ENCODE assay signal across 24 cellular contexts in genomic region chr13:113918981-113919646, GRCh38. TPM values are rescaled to one million over a fixed set of nuclear protein-coding genes. Genes with fewer than 3 reads are reported as not detected.
DNase-seq lines count a peak whose midpoint lies in the region; ATAC-seq and TF ChIP-seq lines count a peak whose summit lies in the region.
"Had no signal": no experiment of that assay in that cellular context is flagged by ENCODE, and none has a peak within 500 bp of the region (broad histone marks: within the 10 kb centered on the region; RNA-seq: fewer than 3 reads in every experiment).

No MANE protein-coding gene starts in this region.

- POLR2A ChIA-PET in WTC11 (lab: Charles Lee), result no interaction called here

- no peak overlapping the region for H3K4me3 Mint-ChIP-seq in WTC11
- H3K4me3 Mint-ChIP-seq: activated CD4-positive, alpha-beta T cell treated with anti-CD3 and anti-CD28 coated beads, Interleukin-2, amount 10 ng/mL, durations not matched to agents 24 days and 14 days; activated naive CD8-positive, alpha-beta T cell treated with anti-CD3 and anti-CD28 coated beads, Interleukin-2, amount 10 ng/mL, durations not matched to agents 7 days and 5 days; activated T-helper 17 cell treated with anti-CD3 and anti-CD28 coated beads, Interleukin-2, amount 50 U/mL, for 72 hours; CD4-positive, CD25-positive, alpha-beta regulatory T cell; central memory CD8-positive, alpha-beta T cell; natural killer cell treated with Interleukin-12 subunit alpha and Interleukin-12 subunit beta and Interleukin-15 and Interleukin-18, amount 100 ng/mL, for 72 hours had no signal

- peaks cover 10% of the 10 kb centered on the region for H3K36me3 Mint-ChIP-seq in WTC11
- H3K36me3 Mint-ChIP-seq: activated naive CD8-positive, alpha-beta T cell treated with anti-CD3 and anti-CD28 coated beads, Interleukin-2, amount 10 ng/mL, durations not matched to agents 7 days and 5 days had no signal

- H3K4me1 Mint-ChIP-seq in WTC11, result no peaks in the 10 kb centered on the region
- H3K4me1 Mint-ChIP-seq: activated CD4-positive, alpha-beta T cell treated with anti-CD3 and anti-CD28 coated beads, Interleukin-2, amount 10 ng/mL, durations not matched to agents 24 days and 14 days; CD4-positive, CD25-positive, alpha-beta regulatory T cell; central memory CD8-positive, alpha-beta T cell had no signal

- no peak for TF ChIP-seq CTCF in WTC11 (IDR thresholded peaks at IDR 0.05)
- TF ChIP-seq CTCF in suprapubic skin (IDR thresholded peaks at IDR 0.05), result no peak
- no peak for TF ChIP-seq CTCF in uterus (IDR thresholded peaks at IDR 0.05)

- H3K27me3 ChIP-seq in suprapubic skin, result peaks cover 34% of the 10 kb centered on the region
- H3K27me3 ChIP-seq in uterus, result no peaks in the 10 kb centered on the region
- H3K27me3 ChIP-seq: ascending aorta had no signal

- DNase-seq in activated CD4-positive, CD25-positive, alpha-beta regulatory T cell treated with anti-CD3 and anti-CD28 coated beads, Interleukin-2, amount 50 U/mL, for 72 hours, result peak; percentile 15
- DNase-seq in WTC11 (ENCODE audit: low spot score), result peak; percentile 4
- DNase-seq in islet precursor cell, result peak; percentile 51
- DNase-seq in suprapubic skin (ENCODE audit: low spot score in 2 of 2), result peak; percentile 52 to 68
- no peak for DNase-seq in uterus
- no peak for DNase-seq in COLO668 (lab: John Stamatoyannopoulos, UW; ENCODE audit: unreplicated experiment)
- DNase-seq: activated CD4-positive, alpha-beta T cell treated with anti-CD3 and anti-CD28 coated beads, Interleukin-2, amount 10 ng/mL, durations not matched to agents 24 days and 14 days; activated naive CD8-positive, alpha-beta T cell treated with anti-CD3 and anti-CD28 coated beads, Interleukin-2, amount 10 ng/mL, durations not matched to agents 7 days and 5 days; CD4-positive, CD25-positive, alpha-beta regulatory T cell; EL; kidney; lower lobe of right lung; NCI-H1048; NCI-H1694; substantia nigra had no signal

- H3K27ac ChIP-seq in suprapubic skin, result no peak overlapping the region
- H3K27ac ChIP-seq in uterus, result no peak overlapping the region
- H3K27ac ChIP-seq: 22Rv1, ascending aorta, lower lobe of right lung had no signal

- intact Hi-C loops in uterus (cut with DNase I; ENCODE audit: low total_unique reads), result no loop called here

- no peak for ATAC-seq in activated CD4-positive, CD25-positive, alpha-beta regulatory T cell treated with anti-CD3 and anti-CD28 coated beads, Interleukin-2, amount 50 U/mL, for 24 hours
- no peak for ATAC-seq in WTC11
- no peak for ATAC-seq in HG03469 (IDR thresholded peaks at IDR 0.05; ENCODE audit: unreplicated experiment)
- ATAC-seq: activated T-helper 17 cell treated with anti-CD3 and anti-CD28 coated beads, Interleukin-2, amount 50 U/mL, for 72 hours; GM12878; natural killer cell treated with Interleukin-12 subunit alpha and Interleukin-12 subunit beta and Interleukin-15 and Interleukin-18, amount 100 ng/mL, for 72 hours had no signal

- H3K27me3 Mint-ChIP-seq in WTC11 (ENCODE audit: low read depth), result peaks cover 1% of the 10 kb centered on the region; the same call in 1 of the 2 replicates

- WGBS in suprapubic skin, result 74% methylated on average over 15 of the region's 23 CpGs

- H3K4me1 ChIP-seq in suprapubic skin, result no peaks in the 10 kb centered on the region
- no peaks in the 10 kb centered on the region for H3K4me1 ChIP-seq in uterus
- H3K4me1 ChIP-seq: ascending aorta, lower lobe of right lung had no signal

- H3K36me3 ChIP-seq in suprapubic skin, result no peaks in the 10 kb centered on the region
- H3K36me3 ChIP-seq in uterus, result no peaks in the 10 kb centered on the region
- H3K36me3 ChIP-seq: ascending aorta, lower lobe of right lung had no signal

- no peaks in the 10 kb centered on the region for H3K9me3 ChIP-seq in suprapubic skin
- no peaks in the 10 kb centered on the region for H3K9me3 ChIP-seq in uterus
- H3K9me3 ChIP-seq: ascending aorta had no signal

- CTCF ChIA-PET in WTC11 (lab: Charles Lee), result interaction anchor here (1.4 kb wide), 1 partner anchor 117 kb away, joined by 3 read pairs; no protein-coding TSS in a partner anchor

- no peak for TF ChIP-seq EP300 in suprapubic skin (IDR thresholded peaks at IDR 0.05)

- TF ChIP-seq POLR2A in suprapubic skin (IDR thresholded peaks at IDR 0.05), result no peak
- TF ChIP-seq POLR2A in uterus (IDR thresholded peaks at IDR 0.05), result no peak

- H3K9me3 Mint-ChIP-seq in WTC11, result peaks cover 17% of the 10 kb centered on the region

- H3K4me3 ChIP-seq in suprapubic skin, result no peak overlapping the region
- H3K4me3 ChIP-seq in uterus, result no peak overlapping the region
- H3K4me3 ChIP-seq: ascending aorta, GM12878, lower lobe of right lung had no signal

- no peak overlapping the region for H3K27ac Mint-ChIP-seq in WTC11
- H3K27ac Mint-ChIP-seq: activated CD4-positive, alpha-beta T cell treated with anti-CD3 and anti-CD28 coated beads, Interleukin-2, amount 10 ng/mL, durations not matched to agents 24 days and 14 days; activated naive CD8-positive, alpha-beta T cell treated with anti-CD3 and anti-CD28 coated beads, Interleukin-2, amount 10 ng/mL, durations not matched to agents 7 days and 5 days; activated T-helper 17 cell treated with anti-CD3 and anti-CD28 coated beads, Interleukin-2, amount 50 U/mL, for 72 hours; CD4-positive, CD25-positive, alpha-beta regulatory T cell; natural killer cell treated with Interleukin-12 subunit alpha and Interleukin-12 subunit beta and Interleukin-15 and Interleukin-18, amount 100 ng/mL, for 72 hours had no signal

TF ChIP-seq in WTC11, 78 proteins besides CTCF, POLR2A, EP300 and RAD21 (continues in another document):
- no peak for TF ChIP-seq MYBL2 (CRISPR knock-in tag; IDR thresholded peaks at IDR 0.05)
- no peak for TF ChIP-seq NR1H2 (CRISPR knock-in tag; IDR thresholded peaks at IDR 0.05)
- TF ChIP-seq, protein P1, sequence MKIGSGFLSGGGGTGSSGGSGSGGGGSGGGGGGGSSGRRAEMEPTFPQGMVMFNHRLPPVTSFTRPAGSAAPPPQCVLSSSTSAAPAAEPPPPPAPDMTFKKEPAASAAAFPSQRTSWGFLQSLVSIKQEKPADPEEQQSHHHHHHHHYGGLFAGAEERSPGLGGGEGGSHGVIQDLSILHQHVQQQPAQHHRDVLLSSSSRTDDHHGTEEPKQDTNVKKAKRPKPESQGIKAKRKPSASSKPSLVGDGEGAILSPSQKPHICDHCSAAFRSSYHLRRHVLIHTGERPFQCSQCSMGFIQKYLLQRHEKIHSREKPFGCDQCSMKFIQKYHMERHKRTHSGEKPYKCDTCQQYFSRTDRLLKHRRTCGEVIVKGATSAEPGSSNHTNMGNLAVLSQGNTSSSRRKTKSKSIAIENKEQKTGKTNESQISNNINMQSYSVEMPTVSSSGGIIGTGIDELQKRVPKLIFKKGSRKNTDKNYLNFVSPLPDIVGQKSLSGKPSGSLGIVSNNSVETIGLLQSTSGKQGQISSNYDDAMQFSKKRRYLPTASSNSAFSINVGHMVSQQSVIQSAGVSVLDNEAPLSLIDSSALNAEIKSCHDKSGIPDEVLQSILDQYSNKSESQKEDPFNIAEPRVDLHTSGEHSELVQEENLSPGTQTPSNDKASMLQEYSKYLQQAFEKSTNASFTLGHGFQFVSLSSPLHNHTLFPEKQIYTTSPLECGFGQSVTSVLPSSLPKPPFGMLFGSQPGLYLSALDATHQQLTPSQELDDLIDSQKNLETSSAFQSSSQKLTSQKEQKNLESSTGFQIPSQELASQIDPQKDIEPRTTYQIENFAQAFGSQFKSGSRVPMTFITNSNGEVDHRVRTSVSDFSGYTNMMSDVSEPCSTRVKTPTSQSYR (CRISPR knock-in tag; IDR thresholded peaks at IDR 0.05), result no peak
- TF ChIP-seq ZNF423 (CRISPR knock-in tag; IDR thresholded peaks at IDR 0.05), result no peak
- TF ChIP-seq, protein P2, sequence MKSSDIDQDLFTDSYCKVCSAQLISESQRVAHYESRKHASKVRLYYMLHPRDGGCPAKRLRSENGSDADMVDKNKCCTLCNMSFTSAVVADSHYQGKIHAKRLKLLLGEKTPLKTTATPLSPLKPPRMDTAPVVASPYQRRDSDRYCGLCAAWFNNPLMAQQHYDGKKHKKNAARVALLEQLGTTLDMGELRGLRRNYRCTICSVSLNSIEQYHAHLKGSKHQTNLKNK (CRISPR knock-in tag; IDR thresholded peaks at IDR 0.05), result no peak
- no peak for TF ChIP-seq E2F5 (CRISPR knock-in tag; IDR thresholded peaks at IDR 0.05)
- no peak for TF ChIP-seq NFYB (CRISPR knock-in tag; conservative IDR thresholded peaks at IDR 0.05; ENCODE audit: low read depth)
- TF ChIP-seq TEAD4 (CRISPR knock-in tag; IDR thresholded peaks at IDR 0.05), result no peak
- no peak for TF ChIP-seq MXD4 (CRISPR knock-in tag; IDR thresholded peaks at IDR 0.05; ENCODE audit: borderline replicate concordance)
- TF ChIP-seq SOX15 (CRISPR knock-in tag; IDR thresholded peaks at IDR 0.05), result no peak
- TF ChIP-seq, protein P3, sequence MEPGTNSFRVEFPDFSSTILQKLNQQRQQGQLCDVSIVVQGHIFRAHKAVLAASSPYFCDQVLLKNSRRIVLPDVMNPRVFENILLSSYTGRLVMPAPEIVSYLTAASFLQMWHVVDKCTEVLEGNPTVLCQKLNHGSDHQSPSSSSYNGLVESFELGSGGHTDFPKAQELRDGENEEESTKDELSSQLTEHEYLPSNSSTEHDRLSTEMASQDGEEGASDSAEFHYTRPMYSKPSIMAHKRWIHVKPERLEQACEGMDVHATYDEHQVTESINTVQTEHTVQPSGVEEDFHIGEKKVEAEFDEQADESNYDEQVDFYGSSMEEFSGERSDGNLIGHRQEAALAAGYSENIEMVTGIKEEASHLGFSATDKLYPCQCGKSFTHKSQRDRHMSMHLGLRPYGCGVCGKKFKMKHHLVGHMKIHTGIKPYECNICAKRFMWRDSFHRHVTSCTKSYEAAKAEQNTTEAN (CRISPR knock-in tag; IDR thresholded peaks at IDR 0.05), result no peak
- TF ChIP-seq ZNF232 (CRISPR knock-in tag; IDR thresholded peaks at IDR 0.05), result no peak
- TF ChIP-seq SP1 (CRISPR knock-in tag; conservative IDR thresholded peaks at IDR 0.05), result no peak

RNA-seq across cellular contexts. Expression of gene C13orf46, which starts 54.8 kb away (rescaled TPM):
- total RNA-seq in WTC11 (2021), result 0.27 to 0.50 TPM (median 0.37 TPM) in 3 replicates
- 1 to 10 TPM in 1 of 4 donors, under 1 TPM in 3; 0.16 to 1.4 (median 0.53) TPM for total RNA-seq in suprapubic skin
- 1 to 10 TPM in 1 of 4 donors, under 1 TPM in 1, not detected in 2; 0.07 to 1.7 TPM for total RNA-seq in uterus
- total RNA-seq: NCI-H460 had no signal

RNA-seq across cellular contexts. Expression of gene GAS6, which starts 55.2 kb away (rescaled TPM):
- total RNA-seq in WTC11 (2021) (29.4 to 33.7 TPM (median 33.7 TPM) in 3 replicates), suprapubic skin (100 to 1,000 TPM; 175 to 286 (median 224) TPM), uterus (100 to 1,000 TPM; 128 to 287 (median 199) TPM)

Comparison
In these comparisons a context has a peak if more than half of its experiments do, and no peak if none do; other contexts are left out.
1. DNase-seq: peak in activated CD4-positive, CD25-positive, alpha-beta regulatory T cell treated with anti-CD3 and anti-CD28 coated beads, Interleukin-2, amount 50 U/mL, for 72 hours (single experiment), WTC11 (single experiment), islet precursor cell (single experiment) and suprapubic skin (2 of 2); none in uterus (0 of 2) and COLO668 (single experiment).